11 cellular contexts compared by ENCODE assay signal in the genomic region with DNA sequence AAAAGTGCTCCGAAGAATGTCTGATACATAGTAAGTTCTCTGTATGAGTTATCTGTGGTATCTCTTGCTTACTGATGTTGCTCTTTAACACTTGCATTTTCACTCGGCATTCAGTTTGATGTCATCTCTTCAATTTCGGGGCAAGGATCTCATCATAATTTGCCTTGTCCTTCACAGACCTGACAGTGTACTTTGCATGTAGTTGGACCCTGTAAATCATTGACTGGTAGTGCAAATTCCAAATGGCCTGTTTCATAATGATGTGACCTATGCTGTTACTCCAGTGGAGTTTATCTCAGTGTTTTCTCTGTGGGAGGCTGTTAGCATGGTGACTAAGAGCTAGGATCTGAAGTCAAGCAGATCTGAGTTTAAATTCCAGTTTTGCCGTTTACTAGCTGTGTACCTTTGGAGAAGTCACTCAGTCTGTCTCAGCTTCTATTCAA. TPM values are rescaled to one million over a fixed set of nuclear protein-coding genes. Genes with fewer than 3 reads are reported as not detected.
DNase-seq lines count a peak whose midpoint lies in the region; ATAC-seq, FAIRE-seq and TF ChIP-seq lines count a peak whose summit lies in the region.
"Had no signal": no experiment of that assay in that cellular context is flagged by ENCODE, and none has a peak within 500 bp of the region (broad histone marks: within the 10 kb centered on the region; RNA-seq: fewer than 3 reads in every experiment).

No MANE protein-coding gene starts in this region.

- intact Hi-C loops in naive thymus-derived CD4-positive, alpha-beta T cell (cut with micrococcal nuclease) = loop anchor here (1.0 to 5.0 kb wide), 3 partner anchors 19 to 35 kb away; partner anchors contain the start of gene ABCD3 (in 2 of the 2)

- H3K36me3 Mint-ChIP-seq in naive thymus-derived CD4-positive, alpha-beta T cell = peaks cover 0 to 6% (median 0%) of the 10 kb centered on the region in 5 donors

- peaks cover 0 to 3% (median 0%) of the 10 kb centered on the region in 5 donors for H3K27me3 Mint-ChIP-seq in naive thymus-derived CD4-positive, alpha-beta T cell

- ATAC-seq in HG02610 (IDR thresholded peaks at IDR 0.05; ENCODE audit: unreplicated experiment) (peak; percentile 60), GM18511 (IDR thresholded peaks at IDR 0.05; ENCODE audit: unreplicated experiment) (no peak)
- no peak for ATAC-seq in naive thymus-derived CD4-positive, alpha-beta T cell
- ATAC-seq: K562 had no signal

- no peaks in the 10 kb centered on the region for H3K36me3 ChIP-seq in naive thymus-derived CD4-positive, alpha-beta T cell (ENCODE audit: control insufficient read depth in 2 of 3, insufficient read depth in 3 of 3, low read length in 3 of 3)
- H3K36me3 ChIP-seq: adrenal gland had no signal

- peaks cover 0 to 7% (median 4%) of the 10 kb centered on the region in 11 donors for H3K9me3 Mint-ChIP-seq in naive thymus-derived CD4-positive, alpha-beta T cell

- peak overlapping the region; percentile 32 to 91 (median 82) for H3K27ac Mint-ChIP-seq in naive thymus-derived CD4-positive, alpha-beta T cell

- FAIRE-seq in HTR-8/SVneo (lab: Jason Lieb, UNC) = no peak
- FAIRE-seq: K562 had no signal

- POLR2A ChIA-PET in naive thymus-derived CD4-positive, alpha-beta T cell (lab: Charles Lee) = interaction anchor here (1.0 kb wide), 1 partner anchor 34 kb away, joined by 9 read pairs; the partner anchor contains the start of gene ABCD3

- H3K4me3 ChIP-seq in GM12865 (ENCODE audit: low read depth, low read length) = no peak overlapping the region
- H3K4me3 ChIP-seq in naive thymus-derived CD4-positive, alpha-beta T cell (ENCODE audit: low read length) = no peak overlapping the region
- H3K4me3 ChIP-seq: adrenal gland, K562, SK-N-MC had no signal

- peak overlapping the region in 8 of 10 donors; percentile 3 to 84 (median 60) for H3K4me3 Mint-ChIP-seq in naive thymus-derived CD4-positive, alpha-beta T cell

- H3K4me1 Mint-ChIP-seq in naive thymus-derived CD4-positive, alpha-beta T cell = peaks cover 15 to 40% (median 34%) of the 10 kb centered on the region in 7 donors

- H3K4me1 ChIP-seq in naive thymus-derived CD4-positive, alpha-beta T cell (ENCODE audit: control insufficient read depth in 2 of 2, insufficient read depth in 2 of 2, low read length in 2 of 2) = peaks cover 0 to 23% of the 10 kb centered on the region in 2 donors
- H3K4me1 ChIP-seq: adrenal gland had no signal

- DNase-seq in GM12865 (ENCODE audit: low read depth) = peak; percentile 30
- peak; percentile 66 for DNase-seq in astrocyte of the hippocampus (ENCODE audit: low read depth, low spot score)
- DNase-seq in naive thymus-derived CD4-positive, alpha-beta T cell = peak in 2 of 9 donors; percentile 2 to 21
- DNase-seq in NCI-H446 (lab: John Stamatoyannopoulos, UW) = no peak
- DNase-seq in HTR-8/SVneo (ENCODE audit: insufficient read length, low spot score) = no peak
- no peak for DNase-seq in NCI-H1105 treated with DMSO at 0.1 percent for 48 hours (lab: John Stamatoyannopoulos, UW)

- no peak for TF ChIP-seq CTCF in GM12865 (IDR thresholded peaks at IDR 0.05; ENCODE audit: insufficient read depth, low read depth, low read length, missing control alignments)

- no peaks in the 10 kb centered on the region for H3K9me3 ChIP-seq in naive thymus-derived CD4-positive, alpha-beta T cell (ENCODE audit: control insufficient read depth in 2 of 3, low read length in 3 of 3)
- H3K9me3 ChIP-seq: adrenal gland had no signal

- no peak overlapping the region for H3K27ac ChIP-seq in naive thymus-derived CD4-positive, alpha-beta T cell (ENCODE audit: low read depth, low read length)
- H3K27ac ChIP-seq: adrenal gland, SK-N-MC had no signal

- H3K27me3 ChIP-seq in naive thymus-derived CD4-positive, alpha-beta T cell (ENCODE audit: control insufficient read depth in 2 of 2, insufficient read depth in 2 of 2, low read length in 2 of 2) = no peaks in the 10 kb centered on the region
- H3K27me3 ChIP-seq: adrenal gland had no signal

- CTCF ChIA-PET in naive thymus-derived CD4-positive, alpha-beta T cell (lab: Charles Lee) = no interaction called here

RNA-seq across cellular contexts. Expression of gene ABCD3, which starts 34.2 kb away (rescaled TPM):
- 10 to 100 TPM; 18.0 to 31.2 (median 25.0) TPM for total RNA-seq in naive thymus-derived CD4-positive, alpha-beta T cell
- polyA plus RNA-seq in naive thymus-derived CD4-positive, alpha-beta T cell = 10 to 100 TPM; 22.2 to 24.4 TPM

Comparison
In these comparisons a context has a peak if more than half of its experiments do, and no peak if none do; other contexts are left out.
1. DNase-seq: peak in GM12865 (single experiment) and astrocyte of the hippocampus (single experiment); none in NCI-H446 (0 of 2), HTR-8/SVneo (single experiment) and NCI-H1105 treated with DMSO at 0.1 percent for 48 hours (single experiment).